18 cellular contexts compared by ENCODE assay signal in genomic region chr17:82959990-82960418, GRCh38.
DNase-seq lines count a peak whose midpoint lies in the region; ATAC-seq and TF ChIP-seq lines count a peak whose summit lies in the region.
"Had no signal": no experiment of that assay in that cellular context is flagged by ENCODE, and none has a peak within 500 bp of the region (broad histone marks: within the 10 kb centered on the region; RNA-seq: fewer than 3 reads in every experiment).

No MANE protein-coding gene starts in this region.

- TF ChIP-seq POLR2A in testis (IDR thresholded peaks at IDR 0.05) (no peak), erythroblast (IDR thresholded peaks at IDR 0.05; ENCODE audit: low read length) (no peak)

- ATAC-seq in Right ventricle myocardium inferior (no peak), activated B cell treated with CpG ODN at 0.5 μM for 24 hours (ENCODE audit: low read depth) (no peak)
- ATAC-seq: GM23338, K562 had no signal

- no peaks in the 10 kb centered on the region for H4K20me1 ChIP-seq in osteoblast (ENCODE audit: insufficient read depth, low read length)

- POLR2A ChIA-PET in activated B cell treated with CpG ODN at 0.5 μM for 24 hours (lab: Charles Lee): no interaction called here

- no peaks in the 10 kb centered on the region for H3K9me3 ChIP-seq in osteoblast (ENCODE audit: low read depth, low read length)
- no peaks in the 10 kb centered on the region for H3K9me3 ChIP-seq in testis

- H3K4me2 ChIP-seq in osteoblast (ENCODE audit: insufficient read depth, low read length): no peak overlapping the region
- H3K4me2 ChIP-seq: GM23338 had no signal

- peak; percentile 73 for DNase-seq in cardiac septum (ENCODE audit: low spot score)
- no peak for DNase-seq in Right ventricle myocardium inferior (ENCODE audit: missing footprints)
- peak; percentile 0 for DNase-seq in activated B cell treated with CpG ODN at 0.5 μM for 24 hours
- DNase-seq in osteoblast (ENCODE audit: insufficient read length, low spot score, missing footprints): peak; percentile 67
- DNase-seq in testis: peak; percentile 9
- DNase-seq in erythroblast (lab: John Stamatoyannopoulos, UW): no peak
- DNase-seq in DMS114 treated with DMSO at 0.1 percent for 48 hours (lab: John Stamatoyannopoulos, UW; ENCODE audit: unreplicated experiment): no peak
- DNase-seq: ACHN, AML-193, DMS 273 treated with DMSO at 0.1 percent for 48 hours, GF-D8, NCI-H187 treated with DMSO at 0.1 percent for 48 hours, NCI-H69, OCI-M1, RPMI8226 had no signal

- no peak overlapping the region for H3K4me3 Mint-ChIP-seq in activated B cell treated with CpG ODN at 0.5 μM for 24 hours
- H3K4me3 Mint-ChIP-seq: CD14-positive monocyte, GM23338 had no signal

- H3K27me3 Mint-ChIP-seq in activated B cell treated with CpG ODN at 0.5 μM for 24 hours: no peaks in the 10 kb centered on the region

- peaks cover 6% of the 10 kb centered on the region for H3K36me3 Mint-ChIP-seq in activated B cell treated with CpG ODN at 0.5 μM for 24 hours (ENCODE audit: low read depth)

- intact Hi-C loops in cardiac septum (cut with DNase I) (no loop called here), Right ventricle myocardium inferior (cut with DNase I) (loop anchor here (5.0 kb wide), 1 partner anchor 117 kb away; the partner anchor contains the start of gene METRNL), activated B cell treated with CpG ODN at 0.5 μM for 24 hours (cut with micrococcal nuclease) (loop anchor here (10.0 kb wide), 1 partner anchor 85 kb away; no protein-coding TSS in a partner anchor), testis (cut with DNase I; ENCODE audit: low total_unique reads) (no loop called here)

- WGBS in testis, 2 donors: 94 to 96% methylated on average over 12 to 23 of the region's 23 CpGs

- no peak overlapping the region for H3K27ac ChIP-seq in osteoblast (ENCODE audit: low read depth, low read length)
- no peak overlapping the region for H3K27ac ChIP-seq in testis

- CTCF ChIA-PET in activated B cell treated with CpG ODN at 0.5 μM for 24 hours (lab: Charles Lee): interaction anchor here (0.9 kb wide), 1 partner anchor 178 kb away, joined by 3 read pairs; no protein-coding TSS in a partner anchor

- H3K27me3 ChIP-seq in osteoblast (ENCODE audit: insufficient read depth, low read length): no peaks in the 10 kb centered on the region
- no peaks in the 10 kb centered on the region for H3K27me3 ChIP-seq in testis

- no peak overlapping the region for H3K4me3 ChIP-seq in osteoblast (ENCODE audit: insufficient read depth, low read length)
- no peak overlapping the region for H3K4me3 ChIP-seq in testis
- H3K4me3 ChIP-seq: GM23338, K562 had no signal

- peaks cover 7% of the 10 kb centered on the region for H3K4me1 Mint-ChIP-seq in activated B cell treated with CpG ODN at 0.5 μM for 24 hours

- no peaks in the 10 kb centered on the region for H3K79me2 ChIP-seq in osteoblast (ENCODE audit: insufficient read depth, low read length)

- H3K36me3 ChIP-seq in osteoblast (ENCODE audit: insufficient read depth, low read length): no peaks in the 10 kb centered on the region
- H3K36me3 ChIP-seq in testis (ENCODE audit: low read depth, missing control alignments): no peaks in the 10 kb centered on the region

- H3K27ac Mint-ChIP-seq in activated B cell treated with CpG ODN at 0.5 μM for 24 hours: no peak overlapping the region
- H3K27ac Mint-ChIP-seq: GM23338 had no signal

- H3K9me3 Mint-ChIP-seq in activated B cell treated with CpG ODN at 0.5 μM for 24 hours: peaks cover 7% of the 10 kb centered on the region

- H3K4me1 ChIP-seq in osteoblast (ENCODE audit: insufficient read depth, low read length) (peaks cover 16% of the 10 kb centered on the region), testis (peaks cover 9% of the 10 kb centered on the region)

- no peak overlapping the region for H2AFZ ChIP-seq in osteoblast (ENCODE audit: low read length)
- H2AFZ ChIP-seq: GM23338 had no signal

- TF ChIP-seq CTCF in activated B cell treated with CpG ODN at 0.5 μM for 24 hours (IDR thresholded peaks at IDR 0.05): no peak
- no peak for TF ChIP-seq CTCF in osteoblast (IDR thresholded peaks at IDR 0.05; ENCODE audit: extremely low read depth, low read depth, low read length)
- no peak for TF ChIP-seq CTCF in testis (IDR thresholded peaks at IDR 0.05)

Comparison
In these comparisons a context has a peak if more than half of its experiments do, and no peak if none do; other contexts are left out.
1. DNase-seq: peak in cardiac septum (single experiment), activated B cell treated with CpG ODN at 0.5 μM for 24 hours (single experiment), osteoblast (single experiment) and testis (single experiment); none in Right ventricle myocardium inferior (single experiment), erythroblast (0 of 2) and DMS114 treated with DMSO at 0.1 percent for 48 hours (single experiment).
2. intact Hi-C loops: an anchor here in Right ventricle myocardium inferior (5.0 kb wide) and activated B cell treated with CpG ODN at 0.5 μM for 24 hours (10.0 kb wide); none called in cardiac septum and testis.